In the genomic region with DNA sequence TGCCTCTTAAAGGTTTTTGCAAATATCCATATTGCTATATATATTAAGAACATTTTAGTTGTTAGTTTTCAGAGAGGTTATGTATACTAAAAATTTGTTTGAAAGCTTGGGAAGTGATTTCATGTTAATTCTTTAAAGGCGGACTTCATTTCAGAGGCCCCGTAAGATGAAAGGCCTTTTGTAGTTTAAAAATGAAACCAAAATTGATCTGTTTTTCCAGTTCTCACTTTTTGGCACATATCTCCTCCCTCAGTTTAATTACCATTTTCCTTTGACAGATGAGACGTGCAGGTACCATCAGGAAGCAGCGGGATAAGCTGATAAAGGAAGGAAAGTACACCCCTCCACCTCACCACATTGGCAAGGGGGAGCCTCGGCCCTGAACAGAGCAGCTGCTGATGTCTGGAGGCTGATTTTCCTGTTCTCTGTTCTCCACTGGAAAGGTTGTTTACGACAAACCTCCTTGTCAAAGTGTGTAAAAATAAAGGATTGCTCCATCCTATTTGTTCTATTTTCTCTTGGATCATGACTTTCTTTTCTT, we compare ENCODE assay signal across 15 cellular contexts. TPM values are rescaled to one million over a fixed set of nuclear protein-coding genes. Genes with fewer than 3 reads are reported as not detected.
A peak's percentile ranks its signal among the peaks of the same experiment; 100 is the strongest.
DNase-seq lines count a peak whose midpoint lies in the region; ATAC-seq and TF ChIP-seq lines count a peak whose summit lies in the region.
"Had no signal": no experiment of that assay in that cellular context is flagged by ENCODE, and none has a peak within 500 bp of the region (broad histone marks: within the 10 kb centered on the region; RNA-seq: fewer than 3 reads in every experiment).

No MANE protein-coding gene starts in this region.

- POLR2A ChIA-PET in activated CD4-positive, alpha-beta memory T cell treated with anti-CD3 and anti-CD28 coated beads for 36 hours (lab: Charles Lee), result no interaction called here
- POLR2A ChIA-PET in A673 (lab: Charles Lee; ENCODE audit: low non-redundant PET), result interaction anchor here (0.7 kb wide), 1 partner anchor 572 kb away, joined by 4 read pairs; no protein-coding TSS in a partner anchor

- peaks cover 41% of the 10 kb centered on the region for H3K36me3 Mint-ChIP-seq in activated CD4-positive, alpha-beta memory T cell treated with anti-CD3 and anti-CD28 coated beads for 36 hours

- H3K4me3 Mint-ChIP-seq in activated CD4-positive, alpha-beta memory T cell treated with anti-CD3 and anti-CD28 coated beads for 36 hours, result peak overlapping the region; percentile 64

- BruUV-seq in A673 (replicated peaks; lab: Mats Ljungman, UMichigan), result no TSS peak

- TF ChIP-seq CTCF in A673 (conservative IDR thresholded peaks at IDR 0.05; ENCODE audit: low read depth, low read length), result no peak
- no peak for TF ChIP-seq CTCF in BE2C (IDR thresholded peaks at IDR 0.05; ENCODE audit: low read depth, low read length)

- WGBS in thymus, result 51% methylated on average over 6 of the region's 6 CpGs

- CTCF ChIA-PET in activated CD4-positive, alpha-beta memory T cell treated with anti-CD3 and anti-CD28 coated beads for 36 hours (lab: Charles Lee), result interaction anchor here (0.6 to 1.3 kb wide), 2 partner anchors 58 to 59 kb away, joined by 4 to 5 read pairs; no protein-coding TSS in a partner anchor
- CTCF ChIA-PET in A673 (lab: Charles Lee), result no interaction called here

- no peaks in the 10 kb centered on the region for H3K27me3 Mint-ChIP-seq in activated CD4-positive, alpha-beta memory T cell treated with anti-CD3 and anti-CD28 coated beads for 36 hours

- peaks cover 6% of the 10 kb centered on the region for H3K4me1 ChIP-seq in effector memory CD4-positive, alpha-beta T cell (ENCODE audit: control insufficient read depth, insufficient read depth, low read length, poor library complexity, severe bottlenecking)
- H3K4me1 ChIP-seq in thymus (ENCODE audit: control insufficient read depth, insufficient read depth, low read length) (no peaks in the 10 kb centered on the region), A673 (ENCODE audit: insufficient read depth, low read length, poor library complexity, severe bottlenecking) (no peaks in the 10 kb centered on the region), BE2C (no peaks in the 10 kb centered on the region)
- H3K4me1 ChIP-seq: right lobe of liver had no signal

- H3K27ac ChIP-seq in effector memory CD4-positive, alpha-beta T cell (ENCODE audit: insufficient read depth, low read length, poor library complexity, severe bottlenecking), result peak overlapping the region; percentile 69
- H3K27ac ChIP-seq in thymus (ENCODE audit: low read depth) (peak overlapping the region; percentile 42), A673 (ENCODE audit: low read depth, low read length, poor library complexity, severe bottlenecking) (no peak overlapping the region)
- H3K27ac ChIP-seq: gastroesophageal sphincter, right lobe of liver had no signal

- peak overlapping the region; percentile 80 for H3K27ac Mint-ChIP-seq in activated CD4-positive, alpha-beta memory T cell treated with anti-CD3 and anti-CD28 coated beads for 36 hours

- H3K4me3 ChIP-seq in effector memory CD4-positive, alpha-beta T cell (ENCODE audit: insufficient read depth, low read depth, low read length, poor library complexity, severe bottlenecking), result peak overlapping the region; percentile 47
- H3K4me3 ChIP-seq in thymus (ENCODE audit: low read length) (no peak overlapping the region), A673 (ENCODE audit: low read depth, low read length, poor library complexity, severe bottlenecking) (no peak overlapping the region), BE2C (ENCODE audit: low read depth, low read length) (no peak overlapping the region)
- H3K4me3 ChIP-seq: gastroesophageal sphincter, K562, right lobe of liver had no signal

- H3K36me3 ChIP-seq in effector memory CD4-positive, alpha-beta T cell (ENCODE audit: control insufficient read depth, insufficient read depth, low read length), result peaks cover 25% of the 10 kb centered on the region
- H3K36me3 ChIP-seq in thymus (ENCODE audit: control insufficient read depth, insufficient read depth) (peaks cover 19% of the 10 kb centered on the region), A673 (ENCODE audit: insufficient read depth, low read length, poor library complexity, severe bottlenecking) (peaks cover 56% of the 10 kb centered on the region), BE2C (peaks cover 23% of the 10 kb centered on the region)

- no peaks in the 10 kb centered on the region for H3K27me3 ChIP-seq in effector memory CD4-positive, alpha-beta T cell (replicated peaks; ENCODE audit: control insufficient read depth, insufficient read depth, low read length, poor library complexity, severe bottlenecking)
- no peaks in the 10 kb centered on the region for H3K27me3 ChIP-seq in thymus (ENCODE audit: control insufficient read depth, insufficient read depth)
- no peaks in the 10 kb centered on the region for H3K27me3 ChIP-seq in A673 (replicated peaks; ENCODE audit: insufficient read depth, low read depth, low read length, poor library complexity)
- no peaks in the 10 kb centered on the region for H3K27me3 ChIP-seq in BE2C
- H3K27me3 ChIP-seq: gastroesophageal sphincter, right lobe of liver had no signal

- DNase-seq in cardiac septum (ENCODE audit: low spot score), result peak; percentile 19
- no peak for DNase-seq in Right ventricle myocardium superior
- no peak for DNase-seq in activated CD4-positive, alpha-beta memory T cell treated with anti-CD3 and anti-CD28 coated beads for 36 hours
- no peak for DNase-seq in effector memory CD4-positive, alpha-beta T cell
- DNase-seq in effector CD4-positive, alpha-beta T cell, result no peak
- DNase-seq in A673 (ENCODE audit: low spot score), result no peak
- DNase-seq in BE2C, result no peak
- DNase-seq: H7, left colon, MV-4-11, NCI-H2029 had no signal

- peaks cover 39% of the 10 kb centered on the region for H3K4me1 Mint-ChIP-seq in activated CD4-positive, alpha-beta memory T cell treated with anti-CD3 and anti-CD28 coated beads for 36 hours (ENCODE audit: low read depth)

- H3K9me3 Mint-ChIP-seq in activated CD4-positive, alpha-beta memory T cell treated with anti-CD3 and anti-CD28 coated beads for 36 hours, result no peaks in the 10 kb centered on the region

- no peak for ATAC-seq in Right ventricle myocardium superior (ENCODE audit: poor library complexity)
- ATAC-seq: gastroesophageal sphincter, K562, left colon, right lobe of liver had no signal

- intact Hi-C loops in cardiac septum (cut with DNase I) (no loop called here), Right ventricle myocardium superior (cut with DNase I) (no loop called here), A673 (cut with micrococcal nuclease; ENCODE audit: unreplicated experiment) (loop anchor here (10.0 kb wide), 1 partner anchor 61 kb away; no protein-coding TSS in a partner anchor)
- intact Hi-C loops in activated CD4-positive, alpha-beta memory T cell treated with anti-CD3 and anti-CD28 coated beads for 36 hours (cut with micrococcal nuclease), result loop anchor here (1.0 kb wide), 1 partner anchor 8 kb away; the partner anchor contains the start of gene NDUFS5

- no peaks in the 10 kb centered on the region for H3K9me3 ChIP-seq in effector memory CD4-positive, alpha-beta T cell (ENCODE audit: control insufficient read depth, low read length)
- H3K9me3 ChIP-seq in thymus (ENCODE audit: control insufficient read depth), result no peaks in the 10 kb centered on the region
- H3K9me3 ChIP-seq in A673 (ENCODE audit: low read depth, low read length, poor library complexity, severe bottlenecking), result no peaks in the 10 kb centered on the region
- H3K9me3 ChIP-seq in BE2C, result no peaks in the 10 kb centered on the region
- H3K9me3 ChIP-seq: gastroesophageal sphincter, right lobe of liver had no signal

RNA-seq across cellular contexts. Expression of gene NDUFS5, which starts 8.0 kb away (rescaled TPM):
- 519 TPM for total RNA-seq in cardiac septum
- total RNA-seq in Right ventricle myocardium superior, result 728 TPM
- total RNA-seq in activated CD4-positive, alpha-beta memory T cell treated with anti-CD3 and anti-CD28 coated beads for 36 hours, result 100 to 1,000 TPM; 238 to 240 TPM
- polyA plus RNA-seq in thymus, result 483 TPM
- total RNA-seq in A673 (2021), result 279 and 284 TPM in 2 replicates
- polyA plus RNA-seq in BE2C (2012; ENCODE audit: insufficient read depth, insufficient read length, low read depth), result 347 TPM

RNA-seq across cellular contexts. Expression of gene AKIRIN1, which starts 43.1 kb away (rescaled TPM):
- 60.0 TPM for total RNA-seq in cardiac septum
- 56.8 TPM for total RNA-seq in Right ventricle myocardium superior
- 10 to 100 TPM; 73.2 to 74.3 TPM for total RNA-seq in activated CD4-positive, alpha-beta memory T cell treated with anti-CD3 and anti-CD28 coated beads for 36 hours
- polyA plus RNA-seq in thymus, result 40.3 TPM
- 76.3 and 87.0 TPM in 2 replicates for total RNA-seq in A673 (2021)
- 28.7 TPM for polyA plus RNA-seq in BE2C (2012; ENCODE audit: insufficient read depth, insufficient read length, low read depth)

Comparison
In these comparisons a context has a peak if more than half of its experiments do, and no peak if none do; other contexts are left out.
1. intact Hi-C loops: an anchor here in activated CD4-positive, alpha-beta memory T cell treated with anti-CD3 and anti-CD28 coated beads for 36 hours (1.0 kb wide) and A673 (10.0 kb wide); none called in cardiac septum and Right ventricle myocardium superior.